In the genomic region with DNA sequence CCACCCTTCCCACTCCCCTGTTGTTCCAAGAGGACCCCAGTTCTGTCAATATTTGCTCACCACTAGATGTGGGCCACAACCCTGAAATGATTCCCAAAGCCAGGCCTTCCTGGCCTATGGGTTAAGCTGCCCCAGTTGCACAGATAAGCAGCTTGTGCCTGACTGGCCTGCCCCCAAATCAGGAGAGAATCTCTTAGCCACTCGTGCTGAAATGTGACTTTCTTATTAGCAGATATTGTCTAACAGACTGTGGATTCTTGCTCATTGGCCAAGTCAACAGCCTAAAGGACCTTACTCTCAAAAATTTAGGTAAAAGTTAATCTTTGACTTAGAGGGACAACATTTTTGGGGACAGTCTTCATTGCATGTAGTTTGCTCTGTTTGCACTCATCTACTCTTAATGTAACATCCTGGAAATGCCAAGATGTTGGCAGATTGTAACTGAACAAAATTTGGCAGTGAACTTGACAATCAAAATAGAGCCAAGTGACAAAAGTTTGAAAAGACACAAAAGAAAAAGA, we compare ENCODE assay signal across 1 cellular context.
A peak's percentile ranks its signal among the peaks of the same experiment; 100 is the strongest.
TF ChIP-seq lines count a peak whose summit lies in the region.

No MANE protein-coding gene starts in this region.

TF ChIP-seq in HepG2, 621 proteins besides CTCF, POLR2A, EP300 and RAD21 (continued from another document and continues in another):
- 0 out of 2 replicates have a peak, but pooled peaks have one; percentile 31 for TF ChIP-seq HMGXB3 (CRISPR knock-in tag; IDR thresholded peaks at IDR 0.05; ENCODE audit: borderline replicate concordance)
- TF ChIP-seq ZNF292 (CRISPR knock-in tag; IDR thresholded peaks at IDR 0.05; ENCODE audit: borderline replicate concordance, low read depth) = no peak
- TF ChIP-seq ZNF264 (CRISPR knock-in tag; IDR thresholded peaks at IDR 0.05) = no peak
- no peak for TF ChIP-seq ZNF143 (CRISPR knock-in tag; IDR thresholded peaks at IDR 0.05)
- TF ChIP-seq XBP1 (CRISPR knock-in tag; IDR thresholded peaks at IDR 0.05) = no peak
- 0 out of 2 replicates have a peak, but pooled peaks have one; percentile 28 for TF ChIP-seq MTA1 (CRISPR knock-in tag; IDR thresholded peaks at IDR 0.05; ENCODE audit: borderline replicate concordance)
- no peak for TF ChIP-seq ZNF639 (CRISPR knock-in tag; conservative IDR thresholded peaks at IDR 0.05)
- no peak for TF ChIP-seq DMTF1 (CRISPR knock-in tag; IDR thresholded peaks at IDR 0.05)
- TF ChIP-seq ZNF775 (CRISPR knock-in tag; IDR thresholded peaks at IDR 0.05; ENCODE audit: borderline replicate concordance) = no peak
- no peak; the same call in 1 of the 2 replicates for TF ChIP-seq ZNF782 (CRISPR knock-in tag; IDR thresholded peaks at IDR 0.05; ENCODE audit: borderline replicate concordance)
- TF ChIP-seq ZNF558 (CRISPR knock-in tag; IDR thresholded peaks at IDR 0.05; ENCODE audit: borderline replicate concordance) = no peak
- TF ChIP-seq SNAPC4 (CRISPR knock-in tag; IDR thresholded peaks at IDR 0.05) = no peak
- TF ChIP-seq MEF2D (CRISPR knock-in tag; IDR thresholded peaks at IDR 0.05) = peak; percentile 86
- TF ChIP-seq HNF4A (CRISPR knock-in tag; IDR thresholded peaks at IDR 0.05) = peak; percentile 64
- TF ChIP-seq FOSL2 (CRISPR knock-in tag; IDR thresholded peaks at IDR 0.05) = peak; percentile 69
- TF ChIP-seq MAZ (IDR thresholded peaks at IDR 0.05; ENCODE audit: borderline replicate concordance, low read depth, low read length) = peak; percentile 93; the same call in 1 of the 2 replicates
- no peak for TF ChIP-seq MAZ (CRISPR knock-in tag; IDR thresholded peaks at IDR 0.05; ENCODE audit: low read depth)
- no peak for TF ChIP-seq LRRFIP1 (CRISPR knock-in tag; conservative IDR thresholded peaks at IDR 0.05)
- 0 out of 2 replicates have a peak, but pooled peaks have one; percentile 36 for TF ChIP-seq IRF9 (CRISPR knock-in tag; IDR thresholded peaks at IDR 0.05; ENCODE audit: borderline replicate concordance)
- no peak for TF ChIP-seq GPN1 (CRISPR knock-in tag; IDR thresholded peaks at IDR 0.05; ENCODE audit: borderline replicate concordance)
- TF ChIP-seq FOXA3 (CRISPR knock-in tag; IDR thresholded peaks at IDR 0.05) = peak; percentile 94
- TF ChIP-seq REXO4 (CRISPR knock-in tag; IDR thresholded peaks at IDR 0.05; ENCODE audit: borderline replicate concordance) = no peak
- no peak for TF ChIP-seq KLF16 (CRISPR knock-in tag; IDR thresholded peaks at IDR 0.05)
- no peak for TF ChIP-seq ZNF329 (CRISPR knock-in tag; IDR thresholded peaks at IDR 0.05; ENCODE audit: low read depth)
- TF ChIP-seq ZNF20 (CRISPR knock-in tag; IDR thresholded peaks at IDR 0.05) = no peak
- TF ChIP-seq, protein P1, sequence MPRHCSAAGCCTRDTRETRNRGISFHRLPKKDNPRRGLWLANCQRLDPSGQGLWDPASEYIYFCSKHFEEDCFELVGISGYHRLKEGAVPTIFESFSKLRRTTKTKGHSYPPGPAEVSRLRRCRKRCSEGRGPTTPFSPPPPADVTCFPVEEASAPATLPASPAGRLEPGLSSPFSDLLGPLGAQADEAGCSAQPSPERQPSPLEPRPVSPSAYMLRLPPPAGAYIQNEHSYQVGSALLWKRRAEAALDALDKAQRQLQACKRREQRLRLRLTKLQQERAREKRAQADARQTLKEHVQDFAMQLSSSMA (CRISPR knock-in tag; IDR thresholded peaks at IDR 0.05) = no peak
- no peak for TF ChIP-seq ZBTB21 (CRISPR knock-in tag; IDR thresholded peaks at IDR 0.05)
- TF ChIP-seq ZNF34 (CRISPR knock-in tag; IDR thresholded peaks at IDR 0.05; ENCODE audit: borderline replicate concordance) = no peak
- no peak for TF ChIP-seq MXD4 (CRISPR knock-in tag; IDR thresholded peaks at IDR 0.05)
- TF ChIP-seq KDM4B (CRISPR knock-in tag; IDR thresholded peaks at IDR 0.05) = no peak
- no peak for TF ChIP-seq ZC3H4 (CRISPR knock-in tag; IDR thresholded peaks at IDR 0.05; ENCODE audit: borderline replicate concordance)
- TF ChIP-seq ZZZ3 (CRISPR knock-in tag; IDR thresholded peaks at IDR 0.05; ENCODE audit: borderline replicate concordance) = no peak
- TF ChIP-seq ZNF550 (CRISPR knock-in tag; IDR thresholded peaks at IDR 0.05; ENCODE audit: borderline replicate concordance) = no peak
- TF ChIP-seq ZNF724P (CRISPR knock-in tag; IDR thresholded peaks at IDR 0.05; ENCODE audit: borderline replicate concordance) = no peak
- TF ChIP-seq ZNF891 (CRISPR knock-in tag; IDR thresholded peaks at IDR 0.05) = no peak
- no peak for TF ChIP-seq SATB2 (CRISPR knock-in tag; IDR thresholded peaks at IDR 0.05)
- TF ChIP-seq ZBTB25 (CRISPR knock-in tag; IDR thresholded peaks at IDR 0.05) = no peak
- TF ChIP-seq ZNF280B (CRISPR knock-in tag; IDR thresholded peaks at IDR 0.05; ENCODE audit: borderline replicate concordance) = no peak
